ENCODE assay signal across 1 cellular context in genomic region chr18:48488388-48488850, GRCh38.
A peak's percentile ranks its signal among the peaks of the same experiment; 100 is the strongest.
TF ChIP-seq lines count a peak whose summit lies in the region.

No MANE protein-coding gene starts in this region.

TF ChIP-seq in SK-N-SH, 30 proteins besides CTCF, POLR2A, EP300 and RAD21 (continued from another document):
- TF ChIP-seq SIN3A (IDR thresholded peaks at IDR 0.05; ENCODE audit: borderline replicate concordance, low read depth, low read length) (no peak), NRF1 (IDR thresholded peaks at IDR 0.05; ENCODE audit: low read depth, low read length) (no peak), ELF1 (IDR thresholded peaks at IDR 0.05) (peak; percentile 15; the same call in 1 of the 2 replicates), JUND (IDR thresholded peaks at IDR 0.05) (peak; percentile 96)
